In genomic region chr2:101558740-101559508, GRCh38 we compare ENCODE assay signal across 1 cellular context.
TF ChIP-seq lines count a peak whose summit lies in the region.

No MANE protein-coding gene starts in this region.

TF ChIP-seq in IMR-90, 13 proteins besides CTCF, POLR2A, EP300 and RAD21 (continued from another document):
- TF ChIP-seq ELK1 (IDR thresholded peaks at IDR 0.05; ENCODE audit: borderline replicate concordance, low read depth, low read length) (no peak), SMC3 (IDR thresholded peaks at IDR 0.05; ENCODE audit: low read depth, low read length) (no peak), RFX5 (IDR thresholded peaks at IDR 0.05; ENCODE audit: low read depth, low read length) (no peak)
